12 cellular contexts compared by ENCODE assay signal in the genomic region with DNA sequence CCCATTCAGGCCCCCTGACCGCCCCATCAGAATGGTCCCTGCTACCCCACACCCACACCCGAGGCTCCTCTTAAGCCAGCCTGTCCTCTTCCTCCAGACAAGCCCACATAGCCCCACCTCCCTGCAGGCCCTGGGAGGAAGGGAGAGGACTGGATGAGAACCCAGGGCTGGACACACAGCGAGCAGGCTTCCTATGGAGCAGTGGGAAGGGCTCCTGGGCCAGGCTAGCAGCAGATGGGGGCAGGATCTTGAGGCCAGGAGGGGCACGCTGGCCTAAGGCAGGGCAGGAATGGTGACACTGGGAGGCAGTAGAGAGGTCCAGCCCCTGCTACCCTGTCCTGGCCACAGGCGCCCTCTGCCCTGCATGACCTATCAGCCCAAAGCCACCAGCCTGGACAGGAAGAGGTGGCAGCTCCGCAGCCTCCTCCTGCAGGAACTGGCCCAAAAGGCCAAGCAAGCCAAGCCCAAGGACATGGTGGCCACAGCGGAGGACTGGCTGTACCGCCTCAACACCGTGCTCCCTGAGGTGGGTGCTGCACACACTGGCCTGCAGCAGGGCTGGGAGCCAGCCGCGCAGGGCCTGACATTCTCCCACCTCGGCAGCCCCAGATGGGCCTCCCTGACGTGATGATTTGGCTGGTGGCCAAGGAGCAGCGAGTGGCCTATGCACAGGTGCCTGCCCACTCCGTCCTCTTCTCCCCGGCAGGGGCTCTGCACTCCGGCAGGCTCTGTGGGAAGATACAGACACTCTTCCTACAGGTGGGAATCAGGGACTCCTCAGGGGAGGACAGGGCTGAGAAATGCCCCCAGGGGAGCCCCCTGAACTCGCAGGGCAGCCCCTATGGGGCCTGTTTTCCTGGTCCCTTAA. TPM values are rescaled to one million over a fixed set of nuclear protein-coding genes. Genes with fewer than 3 reads are reported as not detected.
DNase-seq lines count a peak whose midpoint lies in the region; ATAC-seq and TF ChIP-seq lines count a peak whose summit lies in the region.
"Had no signal": no experiment of that assay in that cellular context is flagged by ENCODE, and none has a peak within 500 bp of the region (broad histone marks: within the 10 kb centered on the region; RNA-seq: fewer than 3 reads in every experiment).

No MANE protein-coding gene starts in this region.

- peaks cover 30% of the 10 kb centered on the region for H3K27me3 ChIP-seq in gastroesophageal sphincter
- H3K27me3 ChIP-seq: adrenal gland had no signal

- peak; percentile 15 for DNase-seq in HT-29 (ENCODE audit: low spot score)
- DNase-seq in NCI-H69 (lab: John Stamatoyannopoulos, UW): peak; percentile 88
- DNase-seq in progenitor cell of endocrine pancreas (ENCODE audit: low spot score, unreplicated experiment): no peak
- no peak for DNase-seq in H4 (ENCODE audit: low spot score)
- no peak for DNase-seq in activated effector memory CD4-positive, alpha-beta T cell treated with anti-CD3 and anti-CD28 coated beads, Interleukin-2, amount 50 U/mL, for 16 hours
- DNase-seq: activated CD4-positive, alpha-beta memory T cell treated with anti-CD3 and anti-CD28 coated beads for 36 hours; stimulated activated CD4-positive, alpha-beta T cell treated with anti-CD3 and anti-CD28 coated beads, Interleukin-2, amount 100 ng/mL, for 24 hours had no signal

- H3K9me3 ChIP-seq in gastroesophageal sphincter: no peaks in the 10 kb centered on the region
- H3K9me3 ChIP-seq: adrenal gland had no signal

- no peaks in the 10 kb centered on the region for H3K9me3 Mint-ChIP-seq in progenitor cell of endocrine pancreas (ENCODE audit: low read depth)
- H3K9me3 Mint-ChIP-seq: activated CD4-positive, alpha-beta memory T cell treated with anti-CD3 and anti-CD28 coated beads for 36 hours had no signal

- H3K4me1 ChIP-seq in gastroesophageal sphincter: peaks cover 0 to 9% (median 4%) of the 10 kb centered on the region in 3 donors

- peak overlapping the region; percentile 45 for H3K27ac Mint-ChIP-seq in progenitor cell of endocrine pancreas
- H3K27ac Mint-ChIP-seq: activated CD4-positive, alpha-beta memory T cell treated with anti-CD3 and anti-CD28 coated beads for 36 hours had no signal

- H3K4me3 Mint-ChIP-seq in progenitor cell of endocrine pancreas (ENCODE audit: low read depth): no peak overlapping the region
- H3K4me3 Mint-ChIP-seq: activated CD4-positive, alpha-beta memory T cell treated with anti-CD3 and anti-CD28 coated beads for 36 hours had no signal

- 40% methylated on average over 1 of the region's 18 CpGs; no CpG with 5 or more reads in 1 of the 2 donors for WGBS in gastroesophageal sphincter (ENCODE audit: low coverage in 1 of 2), 2 donors

- peaks cover 8% of the 10 kb centered on the region for H3K27me3 Mint-ChIP-seq in progenitor cell of endocrine pancreas

- no peak for TF ChIP-seq CTCF in gastroesophageal sphincter (IDR thresholded peaks at IDR 0.05)
- TF ChIP-seq CTCF in progenitor cell of endocrine pancreas (IDR thresholded peaks at IDR 0.05; ENCODE audit: unreplicated experiment): no peak

- H3K4me1 Mint-ChIP-seq in progenitor cell of endocrine pancreas (ENCODE audit: low read depth): peaks cover 5% of the 10 kb centered on the region

- TF ChIP-seq EP300 in gastroesophageal sphincter (IDR thresholded peaks at IDR 0.05): no peak

- ATAC-seq in gastroesophageal sphincter (peak; percentile 11), GM21423 (IDR thresholded peaks at IDR 0.05; ENCODE audit: unreplicated experiment) (no peak), HG03159 (IDR thresholded peaks at IDR 0.05; ENCODE audit: unreplicated experiment) (no peak)

- TF ChIP-seq POLR2A in gastroesophageal sphincter (IDR thresholded peaks at IDR 0.05): no peak

- no peaks in the 10 kb centered on the region for H3K36me3 Mint-ChIP-seq in progenitor cell of endocrine pancreas (ENCODE audit: insufficient read depth)
- H3K36me3 Mint-ChIP-seq: activated CD4-positive, alpha-beta memory T cell treated with anti-CD3 and anti-CD28 coated beads for 36 hours had no signal

- H3K27ac ChIP-seq in gastroesophageal sphincter: no peak overlapping the region
- H3K27ac ChIP-seq: adrenal gland had no signal

- no peak overlapping the region for H3K4me3 ChIP-seq in gastroesophageal sphincter
- H3K4me3 ChIP-seq: adrenal gland had no signal

- H3K36me3 ChIP-seq in gastroesophageal sphincter: no peaks in the 10 kb centered on the region
- H3K36me3 ChIP-seq: adrenal gland had no signal

RNA-seq across cellular contexts. Expression of a gene that starts 43.3 kb away (rescaled TPM):
- 0.05 TPM in 1 of 2 replicates, not detected in the other for total RNA-seq in HT-29 (2014; rRNA removed; shearing (Covaris generic))
- total RNA-seq in gastroesophageal sphincter: not detected
- 1.0 and 1.5 TPM in 2 replicates for total RNA-seq in progenitor cell of endocrine pancreas
- not detected in 2 replicates for total RNA-seq in H4 (2014; rRNA removed; shearing (Covaris generic))
- total RNA-seq: activated CD4-positive, alpha-beta memory T cell treated with anti-CD3 and anti-CD28 coated beads for 36 hours; RPMI7951 had no signal

RNA-seq across cellular contexts. Expression of a gene that starts 47.7 kb away (rescaled TPM):
- 21.9 and 31.3 TPM in 2 replicates for total RNA-seq in HT-29 (2014; rRNA removed; shearing (Covaris generic))
- total RNA-seq in gastroesophageal sphincter (10 to 100 TPM; 50.9 to 66.7 (median 60.6) TPM), progenitor cell of endocrine pancreas (53.6 and 57.7 TPM in 2 replicates)
- 27.4 and 31.8 TPM in 2 replicates for total RNA-seq in H4 (2014; rRNA removed; shearing (Covaris generic))

RNA-seq across cellular contexts. Expression of a gene that starts 54.0 kb away (rescaled TPM):
- total RNA-seq in HT-29 (2014; rRNA removed; shearing (Covaris generic)): 12.0 and 12.4 TPM in 2 replicates
- 10 to 100 TPM; 18.1 to 22.9 (median 21.5) TPM for total RNA-seq in gastroesophageal sphincter
- total RNA-seq in progenitor cell of endocrine pancreas: 34.0 and 36.0 TPM in 2 replicates
- total RNA-seq in H4 (2014; rRNA removed; shearing (Covaris generic)): 35.5 and 38.2 TPM in 2 replicates

Comparison
In these comparisons a context has a peak if more than half of its experiments do, and no peak if none do; other contexts are left out.
1. DNase-seq: peak in HT-29 (single experiment) and NCI-H69 (single experiment); none in progenitor cell of endocrine pancreas (single experiment), H4 (single experiment) and activated effector memory CD4-positive, alpha-beta T cell treated with anti-CD3 and anti-CD28 coated beads, Interleukin-2, amount 50 U/mL, for 16 hours (single experiment).